Comparison of ENCODE assay signal across 1 cellular context in the genomic region with DNA sequence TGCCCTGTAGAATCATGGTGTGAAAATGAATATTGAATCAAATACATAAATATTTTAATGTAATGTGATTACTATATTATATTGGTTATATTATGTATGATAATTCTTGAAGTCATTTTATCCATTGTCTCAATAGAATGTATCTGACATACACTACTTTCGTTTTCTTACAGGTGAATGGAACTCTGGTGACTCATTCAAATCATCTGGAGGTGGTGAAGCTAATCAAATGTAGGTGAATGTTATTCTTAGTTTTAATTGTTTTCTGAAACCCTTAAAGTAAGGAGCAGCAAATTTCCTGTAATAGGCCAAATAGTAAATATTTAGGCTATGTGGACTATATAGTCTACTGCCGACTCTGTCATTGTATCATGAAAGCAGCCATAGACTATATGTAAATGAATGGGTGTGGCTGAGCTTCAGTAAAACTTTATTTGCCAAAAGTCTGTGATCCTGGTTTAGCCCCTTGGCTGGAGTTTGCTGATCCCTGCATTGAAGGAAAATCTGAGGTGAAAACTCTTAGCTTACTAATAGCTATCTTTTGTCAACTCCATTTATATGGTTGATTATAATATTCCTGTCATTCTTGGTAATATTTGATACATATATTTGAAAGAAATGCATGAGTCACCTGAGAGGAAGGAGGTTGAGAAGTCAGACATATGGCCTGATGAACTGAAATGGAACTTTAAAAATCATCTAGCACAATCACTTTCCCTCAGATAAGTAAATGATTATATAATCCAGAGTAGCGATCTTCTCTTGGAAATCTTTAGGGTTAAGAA.
A peak's percentile ranks its signal among the peaks of the same experiment; 100 is the strongest.
TF ChIP-seq lines count a peak whose summit lies in the region.

No MANE protein-coding gene starts in this region.

TF ChIP-seq in SK-N-SH, 30 proteins besides CTCF, POLR2A, EP300 and RAD21 (continued from another document):
- no peak for TF ChIP-seq SIN3A (IDR thresholded peaks at IDR 0.05; ENCODE audit: borderline replicate concordance, low read depth, low read length)
- TF ChIP-seq, protein P1, sequence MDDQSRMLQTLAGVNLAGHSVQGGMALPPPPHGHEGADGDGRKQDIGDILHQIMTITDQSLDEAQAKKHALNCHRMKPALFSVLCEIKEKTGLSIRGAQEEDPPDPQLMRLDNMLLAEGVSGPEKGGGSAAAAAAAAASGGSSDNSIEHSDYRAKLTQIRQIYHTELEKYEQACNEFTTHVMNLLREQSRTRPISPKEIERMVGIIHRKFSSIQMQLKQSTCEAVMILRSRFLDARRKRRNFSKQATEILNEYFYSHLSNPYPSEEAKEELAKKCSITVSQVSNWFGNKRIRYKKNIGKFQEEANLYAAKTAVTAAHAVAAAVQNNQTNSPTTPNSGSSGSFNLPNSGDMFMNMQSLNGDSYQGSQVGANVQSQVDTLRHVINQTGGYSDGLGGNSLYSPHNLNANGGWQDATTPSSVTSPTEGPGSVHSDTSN (IDR thresholded peaks at IDR 0.05), result peak; percentile 8; the same call in 1 of the 2 replicates
